ENCODE assay signal across 11 cellular contexts in the genomic region with DNA sequence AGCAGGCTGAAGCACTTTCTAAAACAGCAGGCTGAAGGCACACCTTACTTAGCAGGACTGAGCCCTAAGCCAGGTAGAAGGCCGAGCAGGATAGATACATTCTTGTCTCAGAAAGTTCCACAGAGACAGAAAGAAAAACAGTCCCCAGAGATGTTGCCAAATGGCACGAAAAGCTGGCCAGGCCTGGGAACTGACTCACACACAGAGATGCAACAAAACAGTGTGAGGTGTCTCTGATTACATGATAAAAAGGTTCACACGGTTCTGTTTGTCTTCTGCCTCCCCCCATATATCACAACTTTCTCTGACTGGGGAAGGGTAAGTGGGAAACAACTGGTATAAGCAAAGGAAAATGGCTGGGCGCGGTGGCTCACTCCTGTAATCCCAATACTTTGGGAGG. TPM values are rescaled to one million over a fixed set of nuclear protein-coding genes. Genes with fewer than 3 reads are reported as not detected.
DNase-seq lines count a peak whose midpoint lies in the region; ATAC-seq, FAIRE-seq and TF ChIP-seq lines count a peak whose summit lies in the region.
"Had no signal": no experiment of that assay in that cellular context is flagged by ENCODE, and none has a peak within 500 bp of the region (broad histone marks: within the 10 kb centered on the region; RNA-seq: fewer than 3 reads in every experiment).

No MANE protein-coding gene starts in this region.

- peak overlapping the region; percentile 30 for H3K9ac ChIP-seq in smooth muscle cell (ENCODE audit: low read depth)

- H3K9me3 Mint-ChIP-seq in HFFc6 (no peaks in the 10 kb centered on the region), immature natural killer cell (no peaks in the 10 kb centered on the region)
- no peaks in the 10 kb centered on the region for H3K9me3 Mint-ChIP-seq in activated CD8-positive, alpha-beta T cell treated with anti-CD3 and anti-CD28 coated beads, Interleukin-2, amount 10 ng/mL, durations not matched to agents 7 days and 5 days (ENCODE audit: insufficient read depth)
- H3K9me3 Mint-ChIP-seq: T-helper 1 cell treated with Interleukin-12 subunit alpha and Interleukin-12 subunit beta and Interleukin-4 antibody, amounts not matched to agents 30 μg/mL and 1 μg/mL, for 36 hours had no signal

- H3K4me1 Mint-ChIP-seq in HFFc6 (ENCODE audit: low read depth) (peaks cover 7% of the 10 kb centered on the region), immature natural killer cell (peaks cover 18 to 38% of the 10 kb centered on the region in 2 donors)
- peaks cover 32% of the 10 kb centered on the region for H3K4me1 Mint-ChIP-seq in activated CD8-positive, alpha-beta T cell treated with anti-CD3 and anti-CD28 coated beads, Interleukin-2, amount 10 ng/mL, durations not matched to agents 7 days and 5 days (ENCODE audit: low read depth)

- no peaks in the 10 kb centered on the region for H3K27me3 ChIP-seq in smooth muscle cell (ENCODE audit: low read depth)

- H3K36me3 Mint-ChIP-seq in HFFc6 (ENCODE audit: low read depth) = peaks cover 5% of the 10 kb centered on the region; the same call in 1 of the 2 replicates
- peaks cover 18% of the 10 kb centered on the region for H3K36me3 Mint-ChIP-seq in activated CD8-positive, alpha-beta T cell treated with anti-CD3 and anti-CD28 coated beads, Interleukin-2, amount 10 ng/mL, durations not matched to agents 7 days and 5 days (ENCODE audit: low read depth)
- peaks cover 3 to 5% (median 4%) of the 10 kb centered on the region in 3 donors for H3K36me3 Mint-ChIP-seq in immature natural killer cell

- H3K36me3 ChIP-seq in smooth muscle cell (ENCODE audit: low read depth) = no peaks in the 10 kb centered on the region

- peak overlapping the region; percentile 74 for H3K4me3 Mint-ChIP-seq in HFFc6
- peak overlapping the region; percentile 8 for H3K4me3 Mint-ChIP-seq in activated CD8-positive, alpha-beta T cell treated with anti-CD3 and anti-CD28 coated beads, Interleukin-2, amount 10 ng/mL, durations not matched to agents 7 days and 5 days
- H3K4me3 Mint-ChIP-seq in immature natural killer cell = peak overlapping the region in 3 of 5 donors; percentile 21 to 67 (median 38)
- H3K4me3 Mint-ChIP-seq: T-helper 1 cell treated with Interleukin-12 subunit alpha and Interleukin-12 subunit beta and Interleukin-4 antibody, amounts not matched to agents 30 μg/mL and 1 μg/mL, for 36 hours had no signal

- H3F3A ChIP-seq in smooth muscle cell (ENCODE audit: low read depth) = peaks cover 10% of the 10 kb centered on the region

- 55% methylated on average over 5 of the region's 5 CpGs for WGBS in smooth muscle cell (ENCODE audit: low lambda C conversion rate)

- CTCF ChIA-PET in activated CD8-positive, alpha-beta T cell treated with anti-CD3 and anti-CD28 coated beads, Interleukin-2, amount 10 ng/mL, durations not matched to agents 7 days and 5 days (lab: Charles Lee) = interaction anchor here (3.4 to 11.9 kb wide), 2 partner anchors 8 to 23 kb away, joined by 49 to 307 read pairs; a partner anchor contains a TSS

- H3K27ac Mint-ChIP-seq in HFFc6 (peak overlapping the region; percentile 90; the same call in 1 of the 2 replicates), immature natural killer cell (peak overlapping the region in 5 of 6 donors; percentile 45 to 86 (median 69))
- peak overlapping the region; percentile 61 for H3K27ac Mint-ChIP-seq in activated CD8-positive, alpha-beta T cell treated with anti-CD3 and anti-CD28 coated beads, Interleukin-2, amount 10 ng/mL, durations not matched to agents 7 days and 5 days

- H3K4me3 ChIP-seq in smooth muscle cell = no peak overlapping the region

- no peak for FAIRE-seq in urothelium cell line (lab: Jason Lieb, UNC)
- FAIRE-seq: GM12892 had no signal

- H3K27ac ChIP-seq in smooth muscle cell (ENCODE audit: low read depth) = peak overlapping the region; percentile 81

- peaks cover 6% of the 10 kb centered on the region for H3K79me2 ChIP-seq in smooth muscle cell (ENCODE audit: low read depth)

- no peak for TF ChIP-seq CTCF in HFFc6 (IDR thresholded peaks at IDR 0.05)
- TF ChIP-seq CTCF in smooth muscle cell (IDR thresholded peaks at IDR 0.05; ENCODE audit: borderline replicate concordance, insufficient read depth, poor library complexity, severe bottlenecking) = no peak

- no peaks in the 10 kb centered on the region for H3K9me3 ChIP-seq in smooth muscle cell (replicated peaks; ENCODE audit: low read depth)

- ATAC-seq in activated CD8-positive, alpha-beta T cell treated with anti-CD3 and anti-CD28 coated beads, Interleukin-2, amount 10 ng/mL, durations not matched to agents 7 days and 5 days = no peak

- peaks cover 16% of the 10 kb centered on the region for H4K20me1 ChIP-seq in smooth muscle cell (ENCODE audit: low read depth)

- H3K27me3 Mint-ChIP-seq in HFFc6 (ENCODE audit: insufficient read depth) (no peaks in the 10 kb centered on the region), immature natural killer cell (ENCODE audit: low read depth in 3 of 3) (peaks cover 0 to 4% (median 0%) of the 10 kb centered on the region in 3 donors)
- H3K27me3 Mint-ChIP-seq in activated CD8-positive, alpha-beta T cell treated with anti-CD3 and anti-CD28 coated beads, Interleukin-2, amount 10 ng/mL, durations not matched to agents 7 days and 5 days (ENCODE audit: low read depth) = no peaks in the 10 kb centered on the region

- DNase-seq in HFFc6 (peak; percentile 61), immature natural killer cell (no peak), smooth muscle cell (lab: John Stamatoyannopoulos, UW; ENCODE audit: unreplicated experiment) (no peak), DMS153 treated with DMSO at 0.1 percent for 48 hours (lab: John Stamatoyannopoulos, UW; ENCODE audit: unreplicated experiment) (no peak), urothelium cell line (ENCODE audit: low spot score) (no peak), posterior vena cava (ENCODE audit: low spot score) (no peak)
- no peak for DNase-seq in activated CD8-positive, alpha-beta T cell treated with anti-CD3 and anti-CD28 coated beads, Interleukin-2, amount 10 ng/mL, durations not matched to agents 7 days and 5 days
- DNase-seq: central memory CD4-positive, alpha-beta T cell; NCI-H1092 treated with DMSO at 0.1 percent for 48 hours had no signal

- POLR2A ChIA-PET in activated CD8-positive, alpha-beta T cell treated with anti-CD3 and anti-CD28 coated beads, Interleukin-2, amount 10 ng/mL, durations not matched to agents 7 days and 5 days (lab: Charles Lee) = interaction anchor here (1.7 to 4.9 kb wide), 6 partner anchors 8 to 74 kb away, joined by 6 to 66 read pairs (median 17); a partner anchor contains a TSS

- H2AFZ ChIP-seq in smooth muscle cell (ENCODE audit: low read depth) = no peak overlapping the region

- H3K4me2 ChIP-seq in smooth muscle cell = peak overlapping the region; percentile 84

- peaks cover 8% of the 10 kb centered on the region for H3K4me1 ChIP-seq in smooth muscle cell (ENCODE audit: low read depth)

- intact Hi-C loops in posterior vena cava (cut with DNase I) = no loop called here

RNA-seq across cellular contexts. Expression of a gene that starts 1.7 kb away (rescaled TPM):
- 10 to 100 TPM; 51.4 to 65.5 (median 59.3) TPM for total RNA-seq in HFFc6 (2021; fragmentation: NEBNext Ultra II Directional; extraction: Animal tissue kit (Norgen Biotek cat#: 25700))
- 10 to 100 TPM; 64.3 to 68.6 TPM for total RNA-seq in activated CD8-positive, alpha-beta T cell treated with anti-CD3 and anti-CD28 coated beads, Interleukin-2, amount 10 ng/mL, durations not matched to agents 7 days and 5 days
- polyA plus RNA-seq in immature natural killer cell = 10 to 100 TPM; 51.2 to 85.8 (median 69.1) TPM
- 26.4 and 27.6 TPM in 2 replicates for total RNA-seq in smooth muscle cell
- polyA plus RNA-seq in smooth muscle cell = 91.4 and 111 TPM in 2 replicates
- total RNA-seq in posterior vena cava = 100 to 1,000 TPM in 1 of 2 donors, 10 to 100 TPM in 1; 75.8 to 111 TPM

RNA-seq across cellular contexts. Expression of a gene that starts 9.2 kb away (rescaled TPM):
- under 1 TPM; 0.17 to 0.78 (median 0.24) TPM for total RNA-seq in HFFc6 (2021; fragmentation: NEBNext Ultra II Directional; extraction: Animal tissue kit (Norgen Biotek cat#: 25700))
- total RNA-seq in activated CD8-positive, alpha-beta T cell treated with anti-CD3 and anti-CD28 coated beads, Interleukin-2, amount 10 ng/mL, durations not matched to agents 7 days and 5 days = 100 to 1,000 TPM; 234 to 249 TPM
- polyA plus RNA-seq in immature natural killer cell (100 to 1,000 TPM in 1 of 3 donors, 10 to 100 TPM in 2; 53.1 to 124 (median 57.5) TPM), smooth muscle cell (2.4 and 9.6 TPM in 2 replicates)
- total RNA-seq in smooth muscle cell (4.5 TPM in 2 replicates), posterior vena cava (10 to 100 TPM in 1 of 2 donors, 1 to 10 TPM in 1; 7.3 to 15.1 TPM)

RNA-seq across cellular contexts. Expression of a gene that starts 25.0 kb away (rescaled TPM):
- total RNA-seq in HFFc6 (2021; fragmentation: NEBNext Ultra II Directional; extraction: Animal tissue kit (Norgen Biotek cat#: 25700)) = 1 to 10 TPM; 1.0 to 2.3 (median 1.5) TPM
- 10 to 100 TPM; 31.4 to 36.8 TPM for total RNA-seq in activated CD8-positive, alpha-beta T cell treated with anti-CD3 and anti-CD28 coated beads, Interleukin-2, amount 10 ng/mL, durations not matched to agents 7 days and 5 days
- polyA plus RNA-seq in immature natural killer cell (1 to 10 TPM; 3.2 to 4.0 (median 3.9) TPM), smooth muscle cell (16.1 and 31.7 TPM in 2 replicates)
- total RNA-seq in smooth muscle cell (3.8 and 8.7 TPM in 2 replicates), posterior vena cava (10 to 100 TPM; 60.8 to 70.9 TPM)

RNA-seq across cellular contexts. Expression of a gene that starts 43.3 kb away (rescaled TPM):
- 10 to 100 TPM; 10.3 to 12.6 (median 11.0) TPM for total RNA-seq in HFFc6 (2021; fragmentation: NEBNext Ultra II Directional; extraction: Animal tissue kit (Norgen Biotek cat#: 25700))
- total RNA-seq in activated CD8-positive, alpha-beta T cell treated with anti-CD3 and anti-CD28 coated beads, Interleukin-2, amount 10 ng/mL, durations not matched to agents 7 days and 5 days = 10 to 100 TPM; 35.8 to 37.3 TPM
- polyA plus RNA-seq in immature natural killer cell (10 to 100 TPM in 2 of 3 donors, 1 to 10 TPM in 1; 5.4 to 27.1 (median 18.7) TPM), smooth muscle cell (15.4 and 17.4 TPM in 2 replicates)
- total RNA-seq in smooth muscle cell (9.8 and 13.3 TPM in 2 replicates), posterior vena cava (10 to 100 TPM; 12.8 to 15.7 TPM)

RNA-seq across cellular contexts. Expression of a gene that starts 51.3 kb away (rescaled TPM):
- total RNA-seq in HFFc6 (2021; fragmentation: NEBNext Ultra II Directional; extraction: Animal tissue kit (Norgen Biotek cat#: 25700)) = 10 to 100 TPM; 64.9 to 89.8 (median 70.3) TPM
- total RNA-seq in activated CD8-positive, alpha-beta T cell treated with anti-CD3 and anti-CD28 coated beads, Interleukin-2, amount 10 ng/mL, durations not matched to agents 7 days and 5 days = 100 to 1,000 TPM in 1 of 2 experiments, 10 to 100 TPM in 1; 89.0 to 113 TPM
- polyA plus RNA-seq in immature natural killer cell = 10 to 100 TPM; 55.9 to 67.5 (median 64.0) TPM
- 32.6 and 48.4 TPM in 2 replicates for total RNA-seq in smooth muscle cell
- 90.5 and 107 TPM in 2 replicates for polyA plus RNA-seq in smooth muscle cell
- total RNA-seq in posterior vena cava = 10 to 100 TPM; 49.3 to 55.5 TPM

Comparison
In these comparisons a context has a peak if more than half of its experiments do, and no peak if none do; other contexts are left out.
1. H3K4me3 Mint-ChIP-seq: peak in every context shown above with its lines; median percentile 74 in HFFc6; 38 in immature natural killer cell; 8 in activated CD8-positive, alpha-beta T cell treated with anti-CD3 and anti-CD28 coated beads, Interleukin-2, amount 10 ng/mL, durations not matched to agents 7 days and 5 days.
2. RNA of a gene that starts 9.2 kb away (total RNA-seq): 234 to 249 TPM in activated CD8-positive, alpha-beta T cell treated with anti-CD3 and anti-CD28 coated beads, Interleukin-2, amount 10 ng/mL, durations not matched to agents 7 days and 5 days; 7.3 to 15.1 TPM in posterior vena cava, 4.5 TPM in smooth muscle cell and 0.17 to 0.78 TPM in HFFc6; every median in the first group is over 10 times any median in the second.
3. Peak in every context shown above with its lines, with median percentiles within 50 percentile points of each other: H3K27ac Mint-ChIP-seq.